Comparison of ENCODE assay signal across 8 cellular contexts in genomic region chr6:30529349-30529875, GRCh38. TPM values are rescaled to one million over a fixed set of nuclear protein-coding genes. Genes with fewer than 3 reads are reported as not detected.
DNase-seq lines count a peak whose midpoint lies in the region; ATAC-seq and TF ChIP-seq lines count a peak whose summit lies in the region.
"Not testable (repeated sequence)": the region's sequence is repeated elsewhere in the genome, so short reads cannot be mapped to it uniquely, and the experiment has no call there.

No MANE protein-coding gene starts in this region.

- H3K9ac ChIP-seq in PC-3 (ENCODE audit: low read length): not testable (repeated sequence)

- not testable (repeated sequence) for H3K9me2 ChIP-seq in PC-3 (replicated peaks; ENCODE audit: low read length)

- H2AFZ ChIP-seq in PC-3 (ENCODE audit: low read length): not testable (repeated sequence)

- not testable (repeated sequence) for H3F3A ChIP-seq in PC-3 (ENCODE audit: low read length, unreplicated experiment)

- BruUV-seq in PC-3 (replicated peaks; lab: Mats Ljungman, UMichigan): not testable (repeated sequence)

- H3K79me2 ChIP-seq in PC-3 (ENCODE audit: low read length): not testable (repeated sequence)

- peak in 1 of 5 donors; percentile 55 for DNase-seq in CD8-positive, alpha-beta memory T cell
- not testable (repeated sequence) for DNase-seq in PC-3; naive thymus-derived CD8-positive, alpha-beta T cell
- peak; percentile 45 for DNase-seq in activated CD4-positive, alpha-beta memory T cell treated with anti-CD3 and anti-CD28 coated beads, Interleukin-2, amount 10 ng/mL, durations not matched to agents 7 days and 5 days
- DNase-seq in stimulated activated naive B cell treated with anti-CD40 and anti-IgM and Interleukin-4, amounts not matched to agents 10 μg/mL and 1 μg/mL and 100 μg/mL, for 72 hours: peak; percentile 52

- not testable (repeated sequence) for H3K4me3 ChIP-seq in CD8-positive, alpha-beta memory T cell (ENCODE audit: low read length); PC-3 (ENCODE audit: low read length)

- H3K4me1 ChIP-seq in CD8-positive, alpha-beta memory T cell (ENCODE audit: insufficient read depth, low read length): peaks cover 45% of the 10 kb centered on the region
- H3K4me1 ChIP-seq in PC-3 (ENCODE audit: insufficient read depth, low read length): peaks cover 30% of the 10 kb centered on the region

- not testable (repeated sequence) for H3K9me3 Mint-ChIP-seq in CD8-positive, alpha-beta memory T cell; activated CD4-positive, alpha-beta memory T cell treated with anti-CD3 and anti-CD28 coated beads, Interleukin-2, amount 10 ng/mL, durations not matched to agents 7 days and 5 days; activated naive CD8-positive, alpha-beta T cell (ENCODE audit: low read depth); stimulated activated naive B cell treated with anti-CD40 and anti-IgM and Interleukin-4, amounts not matched to agents 10 μg/mL and 1 μg/mL and 100 μg/mL, for 72 hours
- peaks cover 0 to 14% (median 4%) of the 10 kb centered on the region in 9 donors for H3K9me3 Mint-ChIP-seq in naive thymus-derived CD8-positive, alpha-beta T cell

- peaks cover 41 to 56% (median 54%) of the 10 kb centered on the region in 3 donors for H3K4me1 Mint-ChIP-seq in CD8-positive, alpha-beta memory T cell
- peaks cover 54% of the 10 kb centered on the region for H3K4me1 Mint-ChIP-seq in activated CD4-positive, alpha-beta memory T cell treated with anti-CD3 and anti-CD28 coated beads, Interleukin-2, amount 10 ng/mL, durations not matched to agents 7 days and 5 days
- peaks cover 69% of the 10 kb centered on the region for H3K4me1 Mint-ChIP-seq in activated naive CD8-positive, alpha-beta T cell (ENCODE audit: low read depth)
- H3K4me1 Mint-ChIP-seq in naive thymus-derived CD8-positive, alpha-beta T cell: peaks cover 10 to 68% (median 32%) of the 10 kb centered on the region in 4 donors
- peaks cover 41 to 73% of the 10 kb centered on the region in 2 donors for H3K4me1 Mint-ChIP-seq in stimulated activated naive B cell treated with anti-CD40 and anti-IgM and Interleukin-4, amounts not matched to agents 10 μg/mL and 1 μg/mL and 100 μg/mL, for 72 hours

- intact Hi-C loops in PC-3 (cut with micrococcal nuclease): not testable (repeated sequence)

- CTCF ChIA-PET in CD8-positive, alpha-beta memory T cell (lab: Charles Lee): interaction anchor here (0.8 to 6.7 kb wide), 6 partner anchors 14 to 149 kb away, joined by 3 to 113 read pairs (median 74); no protein-coding TSS in a partner anchor
- CTCF ChIA-PET in PC-3 (lab: Charles Lee): interaction anchor here (0.6 kb wide), 2 partner anchors 18 to 42 kb away, joined by 3 to 4 read pairs; partner anchors contain the start of gene ABCF1
- CTCF ChIA-PET in activated CD4-positive, alpha-beta memory T cell treated with anti-CD3 and anti-CD28 coated beads, Interleukin-2, amount 10 ng/mL, durations not matched to agents 7 days and 5 days (lab: Charles Lee): interaction anchor here (1.0 to 5.3 kb wide), 8 partner anchors 13 to 46 kb away, joined by 3 to 95 read pairs (median 9); no protein-coding TSS in a partner anchor

- H3K36me3 Mint-ChIP-seq in CD8-positive, alpha-beta memory T cell; activated CD4-positive, alpha-beta memory T cell treated with anti-CD3 and anti-CD28 coated beads, Interleukin-2, amount 10 ng/mL, durations not matched to agents 7 days and 5 days (ENCODE audit: low read depth); activated naive CD8-positive, alpha-beta T cell; naive thymus-derived CD8-positive, alpha-beta T cell; stimulated activated naive B cell treated with anti-CD40 and anti-IgM and Interleukin-4, amounts not matched to agents 10 μg/mL and 1 μg/mL and 100 μg/mL, for 72 hours: not testable (repeated sequence)

- peak overlapping the region; percentile 43 to 91 (median 78) for H3K27ac Mint-ChIP-seq in CD8-positive, alpha-beta memory T cell
- peak overlapping the region; percentile 40 for H3K27ac Mint-ChIP-seq in activated CD4-positive, alpha-beta memory T cell treated with anti-CD3 and anti-CD28 coated beads, Interleukin-2, amount 10 ng/mL, durations not matched to agents 7 days and 5 days
- H3K27ac Mint-ChIP-seq in activated naive CD8-positive, alpha-beta T cell: peak overlapping the region; percentile 100
- H3K27ac Mint-ChIP-seq in naive thymus-derived CD8-positive, alpha-beta T cell: peak overlapping the region in 8 of 10 donors; percentile 32 to 85 (median 80)
- H3K27ac Mint-ChIP-seq in stimulated activated naive B cell treated with anti-CD40 and anti-IgM and Interleukin-4, amounts not matched to agents 10 μg/mL and 1 μg/mL and 100 μg/mL, for 72 hours: peak overlapping the region; percentile 81

- H3K9me3 ChIP-seq in CD8-positive, alpha-beta memory T cell (ENCODE audit: low read length); PC-3 (ENCODE audit: low read length): not testable (repeated sequence)

- TF ChIP-seq CTCF in PC-3 (conservative IDR thresholded peaks at IDR 0.05; ENCODE audit: low read depth, low read length): not testable (repeated sequence)

- H3K36me3 ChIP-seq in CD8-positive, alpha-beta memory T cell (ENCODE audit: insufficient read depth, low read length); PC-3 (ENCODE audit: low read depth, low read length): not testable (repeated sequence)

- not testable (repeated sequence) for H3K27me3 ChIP-seq in CD8-positive, alpha-beta memory T cell (ENCODE audit: insufficient read depth, low read length, poor library complexity, severe bottlenecking); PC-3 (ENCODE audit: low read length)

- POLR2A ChIA-PET in CD8-positive, alpha-beta memory T cell (lab: Charles Lee): interaction anchor here (0.6 to 4.9 kb wide), 7 partner anchors 12 to 63 kb away, joined by 3 to 79 read pairs (median 5); no protein-coding TSS in a partner anchor
- POLR2A ChIA-PET in PC-3 (lab: Charles Lee; ENCODE audit: unreplicated experiment): interaction anchor here (0.8 kb wide), 1 partner anchor 39 kb away, joined by 3 read pairs; no protein-coding TSS in a partner anchor
- POLR2A ChIA-PET in activated CD4-positive, alpha-beta memory T cell treated with anti-CD3 and anti-CD28 coated beads, Interleukin-2, amount 10 ng/mL, durations not matched to agents 7 days and 5 days (lab: Charles Lee): interaction anchor here (0.7 to 5.3 kb wide), 12 partner anchors 11 to 1045 kb away, joined by 3 to 154 read pairs (median 4); partner anchors contain the start of genes ABCF1 and PRR3
- POLR2A ChIA-PET in naive thymus-derived CD8-positive, alpha-beta T cell (lab: Charles Lee): interaction anchor here (0.8 to 10.5 kb wide), 8 partner anchors 11 to 46 kb away, joined by 3 to 213 read pairs (median 10); partner anchors contain the start of gene HLA-E

- H3K27ac ChIP-seq in CD8-positive, alpha-beta memory T cell (ENCODE audit: low read depth, low read length): not testable (repeated sequence)
- peak overlapping the region; percentile 84; the same call in 1 of the 2 replicates for H3K27ac ChIP-seq in PC-3 (ENCODE audit: low read length)

- ATAC-seq in GM19324 (IDR thresholded peaks at IDR 0.05; ENCODE audit: low FRiP score, unreplicated experiment) (peak; percentile 42), HG03097 (IDR thresholded peaks at IDR 0.05; ENCODE audit: low FRiP score, unreplicated experiment) (peak; percentile 59)
- ATAC-seq in PC-3: not testable (repeated sequence)
- peak in 1 of 2 donors; percentile 29 for ATAC-seq in naive thymus-derived CD8-positive, alpha-beta T cell
- peak; percentile 56 to 57 for ATAC-seq in stimulated activated naive B cell treated with anti-CD40 and anti-IgM and Interleukin-4, amounts not matched to agents 10 μg/mL and 1 μg/mL and 100 μg/mL, for 72 hours (replicated peaks)

- H3K4me3 Mint-ChIP-seq in CD8-positive, alpha-beta memory T cell: peak overlapping the region; percentile 2 to 67 (median 39)
- H3K4me3 Mint-ChIP-seq in activated CD4-positive, alpha-beta memory T cell treated with anti-CD3 and anti-CD28 coated beads, Interleukin-2, amount 10 ng/mL, durations not matched to agents 7 days and 5 days: not testable (repeated sequence)
- peak overlapping the region; percentile 73 for H3K4me3 Mint-ChIP-seq in activated naive CD8-positive, alpha-beta T cell
- peak overlapping the region in 2 of 10 donors; percentile 8 to 23 for H3K4me3 Mint-ChIP-seq in naive thymus-derived CD8-positive, alpha-beta T cell
- H3K4me3 Mint-ChIP-seq in stimulated activated naive B cell treated with anti-CD40 and anti-IgM and Interleukin-4, amounts not matched to agents 10 μg/mL and 1 μg/mL and 100 μg/mL, for 72 hours: peak overlapping the region; percentile 5 to 14

- H3K27me3 Mint-ChIP-seq in CD8-positive, alpha-beta memory T cell; activated CD4-positive, alpha-beta memory T cell treated with anti-CD3 and anti-CD28 coated beads, Interleukin-2, amount 10 ng/mL, durations not matched to agents 7 days and 5 days; activated naive CD8-positive, alpha-beta T cell; naive thymus-derived CD8-positive, alpha-beta T cell; stimulated activated naive B cell treated with anti-CD40 and anti-IgM and Interleukin-4, amounts not matched to agents 10 μg/mL and 1 μg/mL and 100 μg/mL, for 72 hours: not testable (repeated sequence)

- H3K4me2 ChIP-seq in PC-3 (ENCODE audit: low read length): peak overlapping the region; percentile 23; the same call in 1 of the 2 replicates

- H4K20me1 ChIP-seq in PC-3 (ENCODE audit: low read length): not testable (repeated sequence)

RNA-seq across cellular contexts. Expression of gene GNL1, which starts 26.9 kb away (rescaled TPM):
- 100 to 1,000 TPM; 100 to 102 TPM for total RNA-seq in CD8-positive, alpha-beta memory T cell
- 49.8 TPM for polyA plus RNA-seq in CD8-positive, alpha-beta memory T cell
- 34.7 and 46.7 TPM in 2 replicates for total RNA-seq in PC-3 (2014; rRNA removed)
- total RNA-seq in activated CD4-positive, alpha-beta memory T cell treated with anti-CD3 and anti-CD28 coated beads, Interleukin-2, amount 10 ng/mL, durations not matched to agents 7 days and 5 days: 10 to 100 TPM; 62.1 to 70.8 TPM
- total RNA-seq in naive thymus-derived CD8-positive, alpha-beta T cell: 10 to 100 TPM; 78.0 to 80.7 TPM
- 10 to 100 TPM; 24.7 to 34.1 (median 28.7) TPM for polyA plus RNA-seq in naive thymus-derived CD8-positive, alpha-beta T cell

RNA-seq across cellular contexts. Expression of gene PRR3, which starts 27.7 kb away (rescaled TPM):
- total RNA-seq in CD8-positive, alpha-beta memory T cell: 10 to 100 TPM; 28.2 to 28.9 TPM
- 8.9 TPM for polyA plus RNA-seq in CD8-positive, alpha-beta memory T cell
- 4.8 and 6.1 TPM in 2 replicates for total RNA-seq in PC-3 (2014; rRNA removed)
- 10 to 100 TPM; 15.3 TPM for total RNA-seq in activated CD4-positive, alpha-beta memory T cell treated with anti-CD3 and anti-CD28 coated beads, Interleukin-2, amount 10 ng/mL, durations not matched to agents 7 days and 5 days
- total RNA-seq in naive thymus-derived CD8-positive, alpha-beta T cell: 10 to 100 TPM; 28.4 to 28.9 TPM
- 10 to 100 TPM in 1 of 3 donors, 1 to 10 TPM in 2; 7.9 to 12.7 (median 8.6) TPM for polyA plus RNA-seq in naive thymus-derived CD8-positive, alpha-beta T cell

RNA-seq across cellular contexts. Expression of gene HLA-E, which starts 40.1 kb away (rescaled TPM):
- total RNA-seq in CD8-positive, alpha-beta memory T cell: 100 to 1,000 TPM; 502 to 511 TPM
- 2,881 TPM for polyA plus RNA-seq in CD8-positive, alpha-beta memory T cell
- 131 and 161 TPM in 2 replicates for total RNA-seq in PC-3 (2014; rRNA removed)
- 100 to 1,000 TPM; 757 to 767 TPM for total RNA-seq in activated CD4-positive, alpha-beta memory T cell treated with anti-CD3 and anti-CD28 coated beads, Interleukin-2, amount 10 ng/mL, durations not matched to agents 7 days and 5 days
- total RNA-seq in naive thymus-derived CD8-positive, alpha-beta T cell: 1,000 to 10,000 TPM; 1,291 to 1,305 TPM
- 1,000 to 10,000 TPM; 2,699 to 2,977 (median 2,826) TPM for polyA plus RNA-seq in naive thymus-derived CD8-positive, alpha-beta T cell

RNA-seq across cellular contexts. Expression of gene ABCF1, which starts 41.8 kb away (rescaled TPM):
- total RNA-seq in CD8-positive, alpha-beta memory T cell: 100 to 1,000 TPM; 127 to 133 TPM
- polyA plus RNA-seq in CD8-positive, alpha-beta memory T cell: 54.0 TPM
- 67.3 and 77.3 TPM in 2 replicates for total RNA-seq in PC-3 (2014; rRNA removed)
- 10 to 100 TPM; 64.3 to 65.2 TPM for total RNA-seq in activated CD4-positive, alpha-beta memory T cell treated with anti-CD3 and anti-CD28 coated beads, Interleukin-2, amount 10 ng/mL, durations not matched to agents 7 days and 5 days
- 10 to 100 TPM; 68.6 to 71.3 TPM for total RNA-seq in naive thymus-derived CD8-positive, alpha-beta T cell
- polyA plus RNA-seq in naive thymus-derived CD8-positive, alpha-beta T cell: 10 to 100 TPM; 19.1 to 43.1 (median 30.5) TPM

Comparison
In these comparisons a context has a peak if more than half of its experiments do, and no peak if none do; other contexts are left out.
1. H3K27ac Mint-ChIP-seq: peak in every context shown above with its lines; median percentile 100 in activated naive CD8-positive, alpha-beta T cell; 81 in stimulated activated naive B cell treated with anti-CD40 and anti-IgM and Interleukin-4, amounts not matched to agents 10 μg/mL and 1 μg/mL and 100 μg/mL, for 72 hours; 80 in naive thymus-derived CD8-positive, alpha-beta T cell; 78 in CD8-positive, alpha-beta memory T cell; 40 in activated CD4-positive, alpha-beta memory T cell treated with anti-CD3 and anti-CD28 coated beads, Interleukin-2, amount 10 ng/mL, durations not matched to agents 7 days and 5 days.